In the genomic region with DNA sequence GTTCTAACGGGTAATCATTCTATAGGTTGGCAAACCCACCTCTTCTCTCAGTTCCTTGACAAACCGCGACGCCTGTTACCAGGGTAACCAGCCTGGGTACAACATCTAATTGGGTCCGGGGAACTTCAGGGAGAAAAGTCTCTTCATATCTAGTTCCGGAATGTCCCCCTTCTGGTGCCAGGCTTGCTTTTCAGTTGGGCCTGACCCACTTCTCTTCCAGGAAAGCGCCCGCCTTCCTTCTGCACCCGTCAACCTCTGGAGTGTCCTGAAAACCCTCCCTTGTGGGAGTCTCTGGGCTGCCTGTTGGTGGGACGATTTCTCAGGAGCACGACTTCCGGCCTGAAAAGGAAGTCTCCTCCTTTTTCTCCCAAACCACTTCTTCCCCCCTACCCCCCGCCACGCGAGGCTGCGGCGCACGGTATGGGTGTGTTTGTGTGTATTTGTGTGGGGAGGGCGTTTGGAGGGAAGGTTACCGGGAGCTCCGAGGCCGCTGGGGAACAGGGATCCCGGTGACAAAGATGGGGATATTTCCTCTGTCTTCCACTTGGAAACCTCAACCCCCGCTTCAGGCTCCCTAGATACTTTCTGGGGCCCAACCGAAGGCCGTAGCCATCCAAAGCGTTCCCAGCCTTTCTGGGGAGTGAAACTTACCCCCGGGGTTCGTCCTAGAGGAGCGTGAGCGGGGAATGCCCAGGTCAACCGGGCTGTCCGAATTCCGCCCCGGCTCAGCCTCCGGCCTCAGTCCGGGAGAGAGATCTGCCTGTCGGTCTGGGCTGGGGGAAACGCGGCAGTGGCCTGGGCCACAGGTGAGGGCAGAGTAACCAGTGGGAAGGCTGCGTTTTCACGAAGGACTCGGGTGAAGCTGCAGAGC, we compare ENCODE assay signal across 8 cellular contexts. TPM values are rescaled to one million over a fixed set of nuclear protein-coding genes. Genes with fewer than 3 reads are reported as not detected.
DNase-seq lines count a peak whose midpoint lies in the region; FAIRE-seq lines count a peak whose summit lies in the region.

A gene with protein sequence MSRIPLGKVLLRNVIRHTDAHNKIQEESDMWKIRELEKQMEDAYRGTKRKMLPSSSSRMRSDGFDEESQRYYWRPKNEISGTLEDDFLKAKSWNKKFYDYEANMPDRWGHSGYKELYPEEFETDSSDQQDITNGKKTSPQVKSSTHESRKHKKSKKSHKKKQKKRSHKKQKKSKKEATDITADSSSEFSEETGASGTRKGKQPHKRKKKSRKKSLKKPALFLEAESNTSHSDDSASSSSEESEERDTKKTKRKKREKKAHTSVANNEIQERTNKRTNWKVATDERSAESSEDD (plus strand): TSS at position 359 of the 871 bp plus-strand sequence. CDS start 1,276 bp downstream, outside the sequence.
A gene with protein sequence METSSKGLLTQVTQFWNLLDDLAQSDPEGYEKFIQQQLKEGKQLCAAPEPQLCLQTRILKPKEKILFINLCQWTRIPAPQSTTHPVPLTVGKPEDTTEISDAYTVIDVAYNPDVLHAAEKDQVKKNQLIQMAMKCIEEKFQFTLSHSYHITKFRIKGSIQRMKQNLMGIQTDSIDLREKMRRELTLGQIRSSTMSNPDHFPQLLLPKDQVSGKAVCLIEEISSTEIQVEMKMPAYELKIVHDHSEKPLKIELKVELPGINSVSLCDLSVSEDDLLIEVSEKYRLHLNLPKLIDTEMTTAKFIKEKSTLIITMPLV (minus strand): TSS at position 77 of the 871 bp plus-strand sequence. CDS start 843 bp downstream, outside the sequence.

- no peak within 1 kb of the TSS for H2BK12ac ChIP-seq in neuronal stem cell (ENCODE audit: low read length)

- H2BK5ac ChIP-seq in neuronal stem cell (ENCODE audit: low read length): peak within 1 kb of the TSS; percentile 84

- peak within 1 kb of the TSS; percentile 77 for H3K4me2 ChIP-seq in neuronal stem cell (ENCODE audit: insufficient read depth, low read length, poor library complexity, severe bottlenecking)

- peaks cover 5% of the 10 kb centered on the region for H3K79me1 ChIP-seq in neuronal stem cell (ENCODE audit: low read depth, low read length)

- H3K14ac ChIP-seq in neuronal stem cell (ENCODE audit: low read length): no peak within 1 kb of the TSS

- H3K4me1 ChIP-seq in ES-I3 (ENCODE audit: insufficient read depth, low read length) (no peaks in the 10 kb centered on the region), neuronal stem cell (ENCODE audit: control insufficient read depth in 2 of 2, insufficient read depth in 1 of 2, low read depth in 1 of 2, low read length in 2 of 2) (no peaks in the 10 kb centered on the region), subcutaneous abdominal adipose tissue (ENCODE audit: control insufficient read depth in 5 of 5, insufficient read depth in 5 of 5, low read length in 5 of 5) (peaks cover 8 to 18% (median 17%) of the 10 kb centered on the region in 5 donors)

- H2AFZ ChIP-seq in neuronal stem cell (ENCODE audit: low read length): peak within 1 kb of the TSS; percentile 96

- H3K23ac ChIP-seq in neuronal stem cell (ENCODE audit: low read depth, low read length, poor library complexity): no peak within 1 kb of the TSS

- H4K91ac ChIP-seq in neuronal stem cell (ENCODE audit: low read depth, low read length, poor library complexity): no peak within 1 kb of the TSS

- no peak within 1 kb of the TSS for H3K4ac ChIP-seq in neuronal stem cell (ENCODE audit: low read length)

- H2BK120ac ChIP-seq in neuronal stem cell (ENCODE audit: low read depth, low read length): no peak within 1 kb of the TSS

- peak within 1 kb of the TSS; percentile 98 for H3K18ac ChIP-seq in neuronal stem cell (ENCODE audit: low read length)

- H4K8ac ChIP-seq in neuronal stem cell (ENCODE audit: low read depth, low read length): no peak within 1 kb of the TSS

- H3K4me3 ChIP-seq in H7 (ENCODE audit: insufficient read depth, low read depth, low read length) (peak within 1 kb of the TSS; percentile 88), neuronal stem cell (ENCODE audit: low read length in 2 of 2) (peak within 1 kb of the TSS; percentile 88 to 89), subcutaneous abdominal adipose tissue (ENCODE audit: low read depth in 1 of 5, low read length in 5 of 5) (peak within 1 kb of the TSS; percentile 83 to 95 (median 93))

- H3K27me3 ChIP-seq in H7 (ENCODE audit: control insufficient read depth, insufficient read depth, low read length) (no peaks in the 10 kb centered on the region), neuronal stem cell (ENCODE audit: control insufficient read depth in 3 of 3, insufficient read depth in 3 of 3, low read depth in 1 of 3, low read length in 3 of 3) (no peaks in the 10 kb centered on the region), subcutaneous abdominal adipose tissue (ENCODE audit: control insufficient read depth in 5 of 5, insufficient read depth in 4 of 5, low read length in 5 of 5) (no peaks in the 10 kb centered on the region)

- WGBS in neuronal stem cell (ENCODE audit: extremely low coverage in 2 of 2, insufficient read length in 2 of 2, insufficient replicate concordance in 1 of 2), 2 donors: no CpG with 5 or more reads among the region's 43 CpGs

- no peaks in the 10 kb centered on the region; the same call in 1 of the 2 replicates for H3K36me3 ChIP-seq in ES-I3 (ENCODE audit: insufficient read depth, low read length)
- H3K36me3 ChIP-seq in H7 (replicated peaks; ENCODE audit: control insufficient read depth, insufficient read depth, low read length): peaks cover 7% of the 10 kb centered on the region
- H3K36me3 ChIP-seq in neuronal stem cell (replicated peaks in 1 of 2; ENCODE audit: control insufficient read depth in 2 of 2, insufficient read depth in 2 of 2, low read length in 2 of 2): peaks cover 5 to 38% of the 10 kb centered on the region in 2 donors
- peaks cover 18 to 26% (median 21%) of the 10 kb centered on the region in 5 donors for H3K36me3 ChIP-seq in subcutaneous abdominal adipose tissue (ENCODE audit: control insufficient read depth in 5 of 5, insufficient read depth in 5 of 5, low read length in 5 of 5)

- H3K9me3 ChIP-seq in ES-I3 (ENCODE audit: control insufficient read depth, insufficient read depth, low read length) (no peaks in the 10 kb centered on the region), neuronal stem cell (replicated peaks in 1 of 2; ENCODE audit: control insufficient read depth in 2 of 2, insufficient read depth in 1 of 2, low read depth in 1 of 2, low read length in 2 of 2) (no peaks in the 10 kb centered on the region), subcutaneous abdominal adipose tissue (ENCODE audit: control insufficient read depth in 5 of 5, low read length in 5 of 5) (no peaks in the 10 kb centered on the region)

- H3K9ac ChIP-seq in ES-I3 (ENCODE audit: low read depth, low read length) (peak within 1 kb of the TSS; percentile 83), neuronal stem cell (ENCODE audit: low read depth, low read length, poor library complexity) (peak within 1 kb of the TSS; percentile 91), subcutaneous abdominal adipose tissue (ENCODE audit: low read length in 5 of 5) (peak within 1 kb of the TSS; percentile 90 to 99 (median 96))

- H3K27ac ChIP-seq in neuronal stem cell (replicated peaks; ENCODE audit: low read length) (peak within 1 kb of the TSS; percentile 97), subcutaneous abdominal adipose tissue (ENCODE audit: low read depth, low read length) (peak within 1 kb of the TSS; percentile 91)

- H2BK15ac ChIP-seq in neuronal stem cell (ENCODE audit: low read length): no peak within 1 kb of the TSS

- DNase-seq in H7: peak; percentile 82
- peak; percentile 91 for DNase-seq in M059J (ENCODE audit: low read depth)
- DNase-seq in SHP77 treated with DMSO at 0.1 percent for 48 hours (lab: John Stamatoyannopoulos, UW): peak; percentile 58
- DNase-seq in activated gamma-delta T cell treated with anti-CD3 and anti-CD28 coated beads, Interleukin-2, amount 50 U/mL, for 16 hours (ENCODE audit: low read depth): peak; percentile 70
- peak; percentile 40 to 69 for DNase-seq in frontal cortex (ENCODE audit: low spot score in 2 of 2)
- peak; percentile 86 for DNase-seq in neuronal stem cell (ENCODE audit: low spot score)

- FAIRE-seq in frontal cortex (lab: Jason Lieb, UNC): no peak

- peak within 1 kb of the TSS; percentile 14 for H2AK5ac ChIP-seq in neuronal stem cell (ENCODE audit: low read depth, low read length)

RNA-seq across cellular contexts. Expression of the first gene that starts in this region (rescaled TPM):
- 15.8 and 20.0 TPM in 2 replicates for total RNA-seq in H7 (2014; rRNA removed; shearing (Covaris generic))
- total RNA-seq in M059J (2014; rRNA removed; shearing (Covaris generic)): 26.1 and 29.8 TPM in 2 replicates
- 46.9 TPM for total RNA-seq in frontal cortex
- 62.4 TPM for polyA plus RNA-seq in neuronal stem cell (2013, experiment 1 of 2)
- polyA plus RNA-seq in neuronal stem cell (2013, experiment 2 of 2): 67.8 TPM

RNA-seq across cellular contexts. Expression of the second gene that starts in this region (rescaled TPM):
- 0.37 and 1.0 TPM in 2 replicates for total RNA-seq in H7 (2014; rRNA removed; shearing (Covaris generic))
- total RNA-seq in M059J (2014; rRNA removed; shearing (Covaris generic)): 1.4 and 1.9 TPM in 2 replicates
- total RNA-seq in frontal cortex: 2.9 TPM
- 3.0 TPM for polyA plus RNA-seq in neuronal stem cell (2013, experiment 1 of 2)
- 3.2 TPM for polyA plus RNA-seq in neuronal stem cell (2013, experiment 2 of 2)

Comparison
In these comparisons a context has a peak if more than half of its experiments do, and no peak if none do; other contexts are left out.
1. Peak in every context shown above with its lines: DNase-seq, H3K4me3 ChIP-seq and H3K27ac ChIP-seq.